ENCODE assay signal across 24 cellular contexts in genomic region chr16:48918520-48919258, GRCh38.
DNase-seq lines count a peak whose midpoint lies in the region; ATAC-seq and TF ChIP-seq lines count a peak whose summit lies in the region.
"Had no signal": no experiment of that assay in that cellular context is flagged by ENCODE, and none has a peak within 500 bp of the region (broad histone marks: within the 10 kb centered on the region; RNA-seq: fewer than 3 reads in every experiment).

No MANE protein-coding gene starts in this region.

- H2BK12ac ChIP-seq in trophoblast cell (ENCODE audit: low read length) = no peak overlapping the region

- H2AFZ ChIP-seq in trophoblast cell (ENCODE audit: insufficient read depth, low read length, poor library complexity) = no peak overlapping the region

- H3K27me3 Mint-ChIP-seq in endodermal cell (ENCODE audit: insufficient read depth) = no peaks in the 10 kb centered on the region
- H3K27me3 Mint-ChIP-seq: activated CD4-positive, alpha-beta memory T cell treated with anti-CD3 and anti-CD28 coated beads, Interleukin-2, amount 10 ng/mL, durations not matched to agents 7 days and 5 days; activated T-cell treated with anti-CD3 and anti-CD28 coated beads, Interleukin-2, amount 50 U/mL, for 24 hours; IgD-negative memory B cell; T-helper 17 cell had no signal

- H3K18ac ChIP-seq in trophoblast cell (ENCODE audit: low read length) = no peak overlapping the region

- H4K91ac ChIP-seq in trophoblast cell (ENCODE audit: low read depth, low read length) = no peak overlapping the region

- H3K4me3 ChIP-seq in endodermal cell (ENCODE audit: low read length) = no peak overlapping the region
- no peak overlapping the region for H3K4me3 ChIP-seq in trophoblast cell (ENCODE audit: low read depth, low read length)
- H3K4me3 ChIP-seq: ascending aorta, GM12878, left lung, transverse colon had no signal

- H3K23ac ChIP-seq in trophoblast cell (ENCODE audit: low read length) = no peak overlapping the region

- H3K4ac ChIP-seq in trophoblast cell (ENCODE audit: low read depth, low read length) = no peak overlapping the region

- H4K8ac ChIP-seq in trophoblast cell (ENCODE audit: low read depth, low read length) = no peak overlapping the region

- H3K4me1 Mint-ChIP-seq in endodermal cell = no peaks in the 10 kb centered on the region
- H3K4me1 Mint-ChIP-seq: activated CD4-positive, alpha-beta memory T cell treated with anti-CD3 and anti-CD28 coated beads, Interleukin-2, amount 10 ng/mL, durations not matched to agents 7 days and 5 days; IgD-negative memory B cell; T-helper 17 cell had no signal

- H3K27me3 ChIP-seq in endodermal cell (ENCODE audit: control insufficient read depth, insufficient read depth, low read length, poor library complexity, severe bottlenecking) (no peaks in the 10 kb centered on the region), trophoblast cell (ENCODE audit: insufficient read depth, low read length) (no peaks in the 10 kb centered on the region)
- H3K27me3 ChIP-seq: ascending aorta, left lung, transverse colon had no signal

- H2BK120ac ChIP-seq in trophoblast cell (ENCODE audit: insufficient read depth, low read length, poor library complexity) = no peak overlapping the region

- WGBS in endodermal cell (ENCODE audit: insufficient coverage in 1 of 2, insufficient read length in 1 of 2), 2 experiments = 79 to 89% methylated on average over 4 of the region's 4 CpGs
- WGBS in trophoblast cell (ENCODE audit: extremely low coverage, insufficient coverage, insufficient read length) = no CpG with 5 or more reads among the region's 4 CpGs

- no peak overlapping the region for H3K4me3 Mint-ChIP-seq in endodermal cell
- H3K4me3 Mint-ChIP-seq: activated CD4-positive, alpha-beta memory T cell treated with anti-CD3 and anti-CD28 coated beads, Interleukin-2, amount 10 ng/mL, durations not matched to agents 7 days and 5 days; activated T-cell treated with anti-CD3 and anti-CD28 coated beads, Interleukin-2, amount 50 U/mL, for 24 hours; IgD-negative memory B cell; T-helper 17 cell had no signal

- H3K4me1 ChIP-seq in endodermal cell (ENCODE audit: control insufficient read depth, insufficient read depth, low read length) (no peaks in the 10 kb centered on the region), trophoblast cell (ENCODE audit: control insufficient read depth in 1 of 2, insufficient read depth in 2 of 2, low read length in 2 of 2) (peaks cover 0 to 4% of the 10 kb centered on the region in 2 experiments)
- H3K4me1 ChIP-seq: ascending aorta, left lung, transverse colon had no signal

- H3K27ac ChIP-seq in endodermal cell (ENCODE audit: low read depth, low read length) (no peak overlapping the region), trophoblast cell (ENCODE audit: low read depth, low read length) (no peak overlapping the region)
- H3K27ac ChIP-seq: ascending aorta, left lung, transverse colon had no signal

- TF ChIP-seq CTCF in endodermal cell (conservative IDR thresholded peaks at IDR 0.05) = peak; percentile 14

- H3K9me3 ChIP-seq in endodermal cell (ENCODE audit: control insufficient read depth, low read length) (no peaks in the 10 kb centered on the region), trophoblast cell (ENCODE audit: insufficient read depth, low read depth, low read length) (peaks cover 1% of the 10 kb centered on the region)
- H3K9me3 ChIP-seq: ascending aorta, left lung, transverse colon had no signal

- peak; percentile 13 for DNase-seq in EL
- peak; percentile 3 for DNase-seq in LoVo (ENCODE audit: low spot score)
- DNase-seq in endodermal cell = no peak
- DNase-seq in trophoblast cell = peak; percentile 39 to 60
- no peak for DNase-seq in stimulated activated naive CD4-positive, alpha-beta T cell treated with Interleukin-2 at 50 U/mL for 16 hours (lab: John Stamatoyannopoulos, UW)
- no peak for DNase-seq in NCI-H446 (lab: John Stamatoyannopoulos, UW)
- DNase-seq: activated CD4-positive, alpha-beta memory T cell treated with anti-CD3 and anti-CD28 coated beads, Interleukin-2, amount 10 ng/mL, durations not matched to agents 7 days and 5 days; activated naive CD4-positive, alpha-beta T cell treated with anti-CD3 and anti-CD28 coated beads, Interleukin-2, amount 50 U/mL, for 16 hours; activated T-cell treated with anti-CD3 and anti-CD28 coated beads, Interleukin-2, amount 50 U/mL, for 24 hours; foreskin melanocyte; GF-D8; left lung; NCI-H187 treated with DMSO at 0.1 percent for 48 hours; NK-92 treated with Interleukin-12 subunit alpha and Interleukin-12 subunit beta, amount 100 ng/mL, for 24 hours; right cardiac atrium; stimulated activated naive CD8-positive, alpha-beta T cell treated with anti-CD3 and anti-CD28 coated beads, Interleukin-15, Interleukin-2, amounts not matched to agents 100 U/mL and 50 U/mL, for 24 hours; T-helper 17 cell; transverse colon had no signal

- no peaks in the 10 kb centered on the region for H3K79me2 ChIP-seq in trophoblast cell (ENCODE audit: control insufficient read depth, insufficient read depth, low read length, poor library complexity)

- H3K36me3 Mint-ChIP-seq in endodermal cell (ENCODE audit: low read depth) = no peaks in the 10 kb centered on the region
- H3K36me3 Mint-ChIP-seq: IgD-negative memory B cell had no signal

- H3K79me1 ChIP-seq in trophoblast cell (ENCODE audit: low read length) = no peaks in the 10 kb centered on the region

- H3K36me3 ChIP-seq in endodermal cell (ENCODE audit: control insufficient read depth, insufficient read depth, low read length) (no peaks in the 10 kb centered on the region), trophoblast cell (ENCODE audit: control insufficient read depth in 1 of 2, insufficient read depth in 2 of 2, low read length in 2 of 2) (no peaks in the 10 kb centered on the region)
- H3K36me3 ChIP-seq: ascending aorta, left lung, transverse colon had no signal

- H3K14ac ChIP-seq in trophoblast cell (ENCODE audit: low read length) = no peak overlapping the region

- H2AK5ac ChIP-seq in trophoblast cell (ENCODE audit: low read length) = no peak overlapping the region

- no peak overlapping the region for H3K4me2 ChIP-seq in trophoblast cell (ENCODE audit: low read length)

- ATAC-seq in GM18498 (IDR thresholded peaks at IDR 0.05; ENCODE audit: unreplicated experiment) = no peak
- no peak for ATAC-seq in GM19328 (IDR thresholded peaks at IDR 0.05; ENCODE audit: unreplicated experiment)
- ATAC-seq: GM12878; left lung; right cardiac atrium; Right ventricle myocardium inferior; stimulated activated naive CD8-positive, alpha-beta T cell treated with anti-CD3 and anti-CD28 coated beads, Interleukin-15, Interleukin-2, amounts not matched to agents 100 U/mL and 50 U/mL, for 24 hours; T-helper 17 cell had no signal

- H3K9me3 Mint-ChIP-seq in endodermal cell = no peaks in the 10 kb centered on the region

- H3K9ac ChIP-seq in endodermal cell (ENCODE audit: extremely low read depth, low read length, poor library complexity, severe bottlenecking) (no peak overlapping the region), trophoblast cell (ENCODE audit: low read length) (no peak overlapping the region)

- H4K12ac ChIP-seq in trophoblast cell (ENCODE audit: low read depth, low read length) = no peak overlapping the region

- peak overlapping the region; percentile 70 for H3K27ac Mint-ChIP-seq in endodermal cell
- H3K27ac Mint-ChIP-seq: activated CD4-positive, alpha-beta memory T cell treated with anti-CD3 and anti-CD28 coated beads, Interleukin-2, amount 10 ng/mL, durations not matched to agents 7 days and 5 days; activated T-cell treated with anti-CD3 and anti-CD28 coated beads, Interleukin-2, amount 50 U/mL, for 24 hours; IgD-negative memory B cell; T-helper 17 cell had no signal

- no peak overlapping the region for H2BK5ac ChIP-seq in trophoblast cell (ENCODE audit: low read depth, low read length, poor library complexity)

Comparison
In these comparisons a context has a peak if more than half of its experiments do, and no peak if none do; other contexts are left out.
1. DNase-seq: peak in EL (single experiment), LoVo (single experiment) and trophoblast cell (2 of 2); none in endodermal cell (single experiment), stimulated activated naive CD4-positive, alpha-beta T cell treated with Interleukin-2 at 50 U/mL for 16 hours (single experiment) and NCI-H446 (0 of 2).